9 cellular contexts compared by ENCODE assay signal in the genomic region with DNA sequence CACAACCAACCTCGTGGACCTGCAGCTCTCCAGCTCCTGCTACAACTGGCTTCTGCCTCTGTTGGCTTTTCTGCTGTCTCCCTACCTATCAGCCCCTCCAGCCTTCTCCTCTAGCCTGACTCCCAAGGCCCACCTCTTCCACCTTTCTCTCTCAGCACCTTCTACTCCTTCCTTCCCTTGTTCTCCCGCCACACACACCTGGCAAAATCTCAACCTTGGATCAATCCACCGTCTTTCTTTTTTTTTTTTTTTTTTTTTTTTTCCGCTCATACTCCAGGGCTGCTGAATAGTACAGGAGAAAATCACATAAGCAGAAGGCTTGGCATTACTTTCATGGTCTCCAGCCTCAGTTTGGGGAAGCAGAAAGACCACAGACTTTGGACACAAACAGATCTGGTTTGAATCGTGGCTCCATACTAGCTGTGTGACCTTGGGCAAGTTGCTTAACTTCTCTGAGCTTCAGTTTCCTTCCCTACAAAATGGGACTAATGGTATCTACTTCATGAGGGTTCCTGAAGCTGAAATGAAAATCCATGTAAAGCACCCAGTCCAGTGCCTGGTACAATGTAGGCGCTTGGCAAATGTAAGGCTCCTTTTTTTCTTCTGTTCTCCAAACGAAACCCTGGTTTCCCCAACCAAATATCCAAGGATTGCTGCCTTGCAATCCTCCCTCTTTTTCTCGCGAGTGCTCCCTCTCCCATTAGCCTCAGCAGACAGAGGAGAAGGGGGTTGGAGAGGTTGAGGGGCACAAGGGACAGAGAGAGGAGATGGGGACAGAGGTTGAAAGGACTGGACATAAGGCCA. TPM values are rescaled to one million over a fixed set of nuclear protein-coding genes. Genes with fewer than 3 reads are reported as not detected.
DNase-seq lines count a peak whose midpoint lies in the region; ATAC-seq, FAIRE-seq and TF ChIP-seq lines count a peak whose summit lies in the region.
"Had no signal": no experiment of that assay in that cellular context is flagged by ENCODE, and none has a peak within 500 bp of the region (broad histone marks: within the 10 kb centered on the region; RNA-seq: fewer than 3 reads in every experiment).

No MANE protein-coding gene starts in this region.

- FAIRE-seq in frontal cortex (lab: Jason Lieb, UNC) = no peak

- H3K36me3 ChIP-seq in sigmoid colon = no peaks in the 10 kb centered on the region

- peak overlapping the region; percentile 6 for H3K9ac ChIP-seq in H9 (ENCODE audit: extremely low read depth, insufficient read length, low read length)

- H2BK5ac ChIP-seq in H9 (ENCODE audit: insufficient read length, low read length) = no peak overlapping the region

- H3T11ph ChIP-seq in H9 (ENCODE audit: low read length) = no peak overlapping the region

- H3K27ac Mint-ChIP-seq in H9 = no peak overlapping the region

- H3K18ac ChIP-seq in H9 (ENCODE audit: insufficient read length, low read depth, low read length) = no peak overlapping the region

- intact Hi-C loops in right cardiac atrium (cut with DNase I) (no loop called here), sigmoid colon (cut with DNase I) (loop anchor here (1.0 to 10.0 kb wide), 3 partner anchors 36 to 510 kb away; a partner anchor contains a TSS)

- peaks cover 5% of the 10 kb centered on the region for H3K79me1 ChIP-seq in H9 (ENCODE audit: insufficient read depth, low read depth, low read length, poor library complexity, severe bottlenecking)

- peak overlapping the region; percentile 53 for H3K4me2 ChIP-seq in H9 (ENCODE audit: insufficient read depth, insufficient read length, low read length)

- H3K56ac ChIP-seq in H9 (ENCODE audit: insufficient read length, low read depth, low read length) = no peak overlapping the region

- H2BK12ac ChIP-seq in H9 (ENCODE audit: insufficient read length, low read depth, low read length) = no peak overlapping the region

- H3K4me3 Mint-ChIP-seq in H9 = peak overlapping the region; percentile 69 to 89

- H4K20me1 ChIP-seq in H9 (ENCODE audit: control insufficient read depth, insufficient read depth, insufficient read length) = no peaks in the 10 kb centered on the region

- no peak overlapping the region for H2BK15ac ChIP-seq in H9 (ENCODE audit: low read depth, low read length)

- DNase-seq in H9 (no peak), right cardiac atrium (no peak), sigmoid colon (no peak), hepatic stellate cell (ENCODE audit: low spot score) (no peak), 8988T (no peak), frontal cortex (ENCODE audit: low spot score in 2 of 2) (no peak)
- DNase-seq: activated CD8-positive, alpha-beta memory T cell treated with anti-CD3 and anti-CD28 coated beads, Interleukin-2, amount 50 U/mL, for 48 hours had no signal

- H3K4me1 Mint-ChIP-seq in H9 = peaks cover 24 to 38% of the 10 kb centered on the region in 2 experiments

- no peak overlapping the region for H4K5ac ChIP-seq in H9 (ENCODE audit: insufficient read length, low read depth, low read length)

- no peak overlapping the region for H2AK5ac ChIP-seq in H9 (ENCODE audit: insufficient read length, low read length)

- H4K91ac ChIP-seq in H9 (ENCODE audit: insufficient read length, low read depth, low read length) = no peak overlapping the region

- no peaks in the 10 kb centered on the region for H3K27me3 ChIP-seq in H9 (ENCODE audit: insufficient read depth, low read length)
- no peaks in the 10 kb centered on the region for H3K27me3 ChIP-seq in right cardiac atrium (ENCODE audit: control insufficient read depth, insufficient read depth)
- H3K27me3 ChIP-seq in sigmoid colon = no peaks in the 10 kb centered on the region

- TF ChIP-seq CTCF in H9 (conservative IDR thresholded peaks at IDR 0.05) (no peak), WI38 (IDR thresholded peaks at IDR 0.05; ENCODE audit: low read depth, low read length) (no peak), sigmoid colon (IDR thresholded peaks at IDR 0.05) (no peak)

- no CpG with 5 or more reads among the region's 9 CpGs for WGBS in H9 (ENCODE audit: extremely low coverage, insufficient read length, low lambda C conversion rate)
- 30% methylated on average over 9 of the region's 9 CpGs for WGBS in right cardiac atrium
- 36 to 61% methylated on average over 9 of the region's 9 CpGs for WGBS in sigmoid colon, 2 donors

- no peak for ATAC-seq in right cardiac atrium
- ATAC-seq in GM19328 (IDR thresholded peaks at IDR 0.05; ENCODE audit: unreplicated experiment) = no peak

- TF ChIP-seq POLR2A in sigmoid colon (IDR thresholded peaks at IDR 0.05) = no peak

- H3K4me1 ChIP-seq in H9 (ENCODE audit: insufficient read depth, low read length) (peaks cover 1% of the 10 kb centered on the region), right cardiac atrium (ENCODE audit: control insufficient read depth, insufficient read depth, low read length) (peaks cover 4% of the 10 kb centered on the region), sigmoid colon (peaks cover 0 to 25% (median 14%) of the 10 kb centered on the region in 4 donors)

- peaks cover 18 to 21% (median 21%) of the 10 kb centered on the region in 3 experiments for H3K36me3 Mint-ChIP-seq in H9 (ENCODE audit: insufficient read depth in 1 of 3, low read depth in 3 of 3)

- no peaks in the 10 kb centered on the region for H3K9me3 ChIP-seq in H9 (ENCODE audit: control insufficient read depth, low read depth, low read length)
- H3K9me3 ChIP-seq in right cardiac atrium (ENCODE audit: control insufficient read depth, low read length) = no peaks in the 10 kb centered on the region
- H3K9me3 ChIP-seq in sigmoid colon = no peaks in the 10 kb centered on the region

- no peak overlapping the region for H3K14ac ChIP-seq in H9 (ENCODE audit: insufficient read depth, low read length)

- H3K4ac ChIP-seq in H9 (ENCODE audit: low read depth, low read length) = no peak overlapping the region

- H4K8ac ChIP-seq in H9 (replicated peaks; ENCODE audit: insufficient read length, low read depth, low read length) = no peak overlapping the region

- no peak overlapping the region for H3K27ac ChIP-seq in H9 (ENCODE audit: insufficient read length, low read depth, low read length)
- H3K27ac ChIP-seq in right cardiac atrium (ENCODE audit: low read length) = peak overlapping the region; percentile 64
- H3K27ac ChIP-seq in sigmoid colon = peak overlapping the region; percentile 78 to 85 (median 83)

- peaks cover 71% of the 10 kb centered on the region in 2 experiments for H3K9me3 Mint-ChIP-seq in H9

- H2BK20ac ChIP-seq in H9 (ENCODE audit: low read depth, low read length, poor library complexity, severe bottlenecking) = no peak overlapping the region

- H3K79me2 ChIP-seq in H9 (ENCODE audit: insufficient read depth, low read length) = peaks cover 4% of the 10 kb centered on the region; the same call in 1 of the 2 replicates

- TF ChIP-seq EP300 in sigmoid colon (IDR thresholded peaks at IDR 0.05) = no peak

- H3K4me3 ChIP-seq in WI38 (ENCODE audit: low read depth, low read length) (peak overlapping the region; percentile 67), right cardiac atrium (ENCODE audit: low read length) (peak overlapping the region; percentile 96), sigmoid colon (peak overlapping the region; percentile 53 to 66 (median 62))

- no peak overlapping the region for H2BK120ac ChIP-seq in H9 (ENCODE audit: low read depth, low read length, poor library complexity, severe bottlenecking)

- no peak overlapping the region for H2AFZ ChIP-seq in H9 (ENCODE audit: low read length)

- H3K23me2 ChIP-seq in H9 (ENCODE audit: insufficient read length, low read depth, low read length, poor library complexity, severe bottlenecking) = no peaks in the 10 kb centered on the region

- peaks cover 4% of the 10 kb centered on the region for H3K27me3 Mint-ChIP-seq in H9 (ENCODE audit: low read depth)

- no peak overlapping the region for H3K23ac ChIP-seq in H9 (ENCODE audit: insufficient read length, low read depth, low read length)

RNA-seq across cellular contexts. Expression of a gene that starts 1.7 kb away (rescaled TPM):
- total RNA-seq in H9 (2021) (19.2 and 20.2 TPM in 2 replicates), right cardiac atrium (1 to 10 TPM; 6.3 to 6.7 (median 6.5) TPM), sigmoid colon (1 to 10 TPM; 3.2 to 9.7 (median 4.0) TPM), frontal cortex (9.4 TPM)
- polyA plus RNA-seq in right cardiac atrium (5.0 TPM), sigmoid colon (1 to 10 TPM in 1 of 3 donors, under 1 TPM in 2; 0.60 to 2.4 (median 0.69) TPM)

RNA-seq across cellular contexts. Expression of a gene that starts 35.7 kb away (rescaled TPM):
- total RNA-seq in H9 (2021) = 64.0 and 69.2 TPM in 2 replicates
- 10 to 100 TPM; 22.3 to 28.0 (median 23.9) TPM for total RNA-seq in right cardiac atrium
- polyA plus RNA-seq in right cardiac atrium = 10.0 TPM
- total RNA-seq in sigmoid colon = 10 to 100 TPM in 3 of 4 donors, 1 to 10 TPM in 1; 9.9 to 18.3 (median 17.5) TPM
- polyA plus RNA-seq in sigmoid colon = 10 to 100 TPM in 1 of 3 donors, 1 to 10 TPM in 2; 4.2 to 14.6 (median 6.9) TPM
- total RNA-seq in frontal cortex = 19.2 TPM

RNA-seq across cellular contexts. Expression of a gene that starts 54.2 kb away (rescaled TPM):
- total RNA-seq in H9 (2021) (51.5 and 51.7 TPM in 2 replicates), right cardiac atrium (10 to 100 TPM; 31.8 to 39.8 (median 38.5) TPM), sigmoid colon (10 to 100 TPM; 20.2 to 29.3 (median 26.8) TPM), frontal cortex (13.0 TPM)
- polyA plus RNA-seq in right cardiac atrium (42.3 TPM), sigmoid colon (10 to 100 TPM; 31.0 to 45.9 (median 42.6) TPM)
